ENCODE assay signal across 19 cellular contexts in genomic region chr10:125514206-125515162, GRCh38.
DNase-seq lines count a peak whose midpoint lies in the region; ATAC-seq and TF ChIP-seq lines count a peak whose summit lies in the region.
"Had no signal": no experiment of that assay in that cellular context is flagged by ENCODE, and none has a peak within 500 bp of the region (broad histone marks: within the 10 kb centered on the region; RNA-seq: fewer than 3 reads in every experiment).

No MANE protein-coding gene starts in this region.

- no peak overlapping the region for H3K27ac Mint-ChIP-seq in stimulated activated naive B cell treated with anti-CD40 and anti-IgM and Interleukin-4, amounts not matched to agents 10 μg/mL and 1 μg/mL and 100 μg/mL, for 72 hours
- no peak overlapping the region for H3K27ac Mint-ChIP-seq in activated T-helper 2 cell treated with anti-CD3 and anti-CD28 coated beads, Interferon-gamma antibody, Interleukin-2, Interleukin-4, amounts not matched to agents 10 μg/mL and 5 μg/mL and 100 μg/mL, durations not matched to agents 14 hours and 24 hours and 36 hours
- H3K27ac Mint-ChIP-seq: activated CD4-positive, alpha-beta T cell treated with anti-CD3 and anti-CD28 coated beads, Interleukin-2, amount 10 ng/mL, durations not matched to agents 7 days and 5 days; activated naive CD8-positive, alpha-beta T cell treated with anti-CD3 and anti-CD28 coated beads, Interleukin-2, amount 10 ng/mL, durations not matched to agents 7 days and 5 days had no signal

- peak; percentile 58 to 72 for ATAC-seq in stimulated activated naive B cell treated with anti-CD40 and anti-IgM and Interleukin-4, amounts not matched to agents 10 μg/mL and 1 μg/mL and 100 μg/mL, for 72 hours (replicated peaks)
- ATAC-seq: activated T-cell treated with anti-CD3 and anti-CD28 coated beads, Interleukin-2, amount 50 U/mL, for 4 hours; GM12878; upper lobe of right lung had no signal

- peak; percentile 27 for DNase-seq in activated CD4-positive, alpha-beta T cell treated with anti-CD3 and anti-CD28 coated beads, Interleukin-2, amount 50 U/mL, for 1 hour
- DNase-seq in activated CD4-positive, alpha-beta T cell treated with anti-CD3 and anti-CD28 coated beads, Interleukin-2, amount 50 U/mL, for 48 hours: no peak
- DNase-seq in LoVo (ENCODE audit: low spot score): peak; percentile 3
- DNase-seq in foreskin fibroblast: peak; percentile 31 to 84
- DNase-seq in stimulated activated naive B cell treated with anti-CD40 and anti-IgM and Interleukin-4, amounts not matched to agents 10 μg/mL and 1 μg/mL and 100 μg/mL, for 72 hours: no peak
- no peak for DNase-seq in DMS 273 treated with DMSO at 0.1 percent for 48 hours (lab: John Stamatoyannopoulos, UW)
- no peak for DNase-seq in activated T-helper 2 cell treated with anti-CD3 and anti-CD28 coated beads, Interferon-gamma antibody, Interleukin-2, Interleukin-4, amounts not matched to agents 10 μg/mL and 5 μg/mL and 100 μg/mL, durations not matched to agents 14 hours and 24 hours and 36 hours (ENCODE audit: low spot score)
- no peak for DNase-seq in posterior vena cava (ENCODE audit: low spot score)
- DNase-seq: activated CD4-positive, alpha-beta T cell treated with anti-CD3 and anti-CD28 coated beads, Interleukin-2, amount 10 ng/mL, durations not matched to agents 7 days and 5 days; activated naive CD8-positive, alpha-beta T cell treated with anti-CD3 and anti-CD28 coated beads, Interleukin-2, amount 10 ng/mL, durations not matched to agents 7 days and 5 days; activated T-cell treated with anti-CD3 and anti-CD28 coated beads, Interleukin-2, amount 50 U/mL, for 4 hours; MG63; NCI-H1694 treated with DMSO at 0.1 percent for 48 hours; NCI-H524; ovary; upper lobe of right lung had no signal

- TF ChIP-seq CTCF in foreskin fibroblast (IDR thresholded peaks at IDR 0.05; ENCODE audit: low read depth, low read length): no peak

- peaks cover 10 to 12% of the 10 kb centered on the region in 2 donors for H3K27me3 Mint-ChIP-seq in stimulated activated naive B cell treated with anti-CD40 and anti-IgM and Interleukin-4, amounts not matched to agents 10 μg/mL and 1 μg/mL and 100 μg/mL, for 72 hours
- H3K27me3 Mint-ChIP-seq in activated T-helper 2 cell treated with anti-CD3 and anti-CD28 coated beads, Interferon-gamma antibody, Interleukin-2, Interleukin-4, amounts not matched to agents 10 μg/mL and 5 μg/mL and 100 μg/mL, durations not matched to agents 14 hours and 24 hours and 36 hours (ENCODE audit: low read depth): no peaks in the 10 kb centered on the region
- H3K27me3 Mint-ChIP-seq: activated CD4-positive, alpha-beta T cell treated with anti-CD3 and anti-CD28 coated beads, Interleukin-2, amount 10 ng/mL, durations not matched to agents 7 days and 5 days had no signal

- intact Hi-C loops in activated T-helper 2 cell treated with anti-CD3 and anti-CD28 coated beads, Interferon-gamma antibody, Interleukin-2, Interleukin-4, amounts not matched to agents 10 μg/mL and 5 μg/mL and 100 μg/mL, durations not matched to agents 14 hours and 24 hours and 36 hours (cut with micrococcal nuclease): no loop called here
- intact Hi-C loops in posterior vena cava (cut with DNase I): no loop called here

- H3K9me3 Mint-ChIP-seq in stimulated activated naive B cell treated with anti-CD40 and anti-IgM and Interleukin-4, amounts not matched to agents 10 μg/mL and 1 μg/mL and 100 μg/mL, for 72 hours: peaks cover 0 to 4% of the 10 kb centered on the region in 2 donors
- H3K9me3 Mint-ChIP-seq in activated T-helper 2 cell treated with anti-CD3 and anti-CD28 coated beads, Interferon-gamma antibody, Interleukin-2, Interleukin-4, amounts not matched to agents 10 μg/mL and 5 μg/mL and 100 μg/mL, durations not matched to agents 14 hours and 24 hours and 36 hours: no peaks in the 10 kb centered on the region
- H3K9me3 Mint-ChIP-seq: activated CD4-positive, alpha-beta T cell treated with anti-CD3 and anti-CD28 coated beads, Interleukin-2, amount 10 ng/mL, durations not matched to agents 7 days and 5 days; activated naive CD8-positive, alpha-beta T cell treated with anti-CD3 and anti-CD28 coated beads, Interleukin-2, amount 10 ng/mL, durations not matched to agents 7 days and 5 days; activated T-cell treated with anti-CD3 and anti-CD28 coated beads, Interleukin-2, amount 50 U/mL, for 4 hours had no signal

- no peak overlapping the region for H3K4me3 ChIP-seq in foreskin fibroblast (ENCODE audit: low read depth in 1 of 2, low read length in 2 of 2)
- H3K4me3 ChIP-seq: cardiac muscle cell, GM12878, MG63, ovary, SJSA1, upper lobe of right lung had no signal

- H3K36me3 Mint-ChIP-seq in stimulated activated naive B cell treated with anti-CD40 and anti-IgM and Interleukin-4, amounts not matched to agents 10 μg/mL and 1 μg/mL and 100 μg/mL, for 72 hours: no peaks in the 10 kb centered on the region
- no peaks in the 10 kb centered on the region for H3K36me3 Mint-ChIP-seq in activated T-helper 2 cell treated with anti-CD3 and anti-CD28 coated beads, Interferon-gamma antibody, Interleukin-2, Interleukin-4, amounts not matched to agents 10 μg/mL and 5 μg/mL and 100 μg/mL, durations not matched to agents 14 hours and 24 hours and 36 hours (ENCODE audit: low read depth)
- H3K36me3 Mint-ChIP-seq: activated naive CD8-positive, alpha-beta T cell treated with anti-CD3 and anti-CD28 coated beads, Interleukin-2, amount 10 ng/mL, durations not matched to agents 7 days and 5 days had no signal

- peaks cover 4 to 6% of the 10 kb centered on the region in 2 donors for H3K4me1 Mint-ChIP-seq in stimulated activated naive B cell treated with anti-CD40 and anti-IgM and Interleukin-4, amounts not matched to agents 10 μg/mL and 1 μg/mL and 100 μg/mL, for 72 hours
- no peaks in the 10 kb centered on the region for H3K4me1 Mint-ChIP-seq in activated T-helper 2 cell treated with anti-CD3 and anti-CD28 coated beads, Interferon-gamma antibody, Interleukin-2, Interleukin-4, amounts not matched to agents 10 μg/mL and 5 μg/mL and 100 μg/mL, durations not matched to agents 14 hours and 24 hours and 36 hours (ENCODE audit: low read depth)
- H3K4me1 Mint-ChIP-seq: activated CD4-positive, alpha-beta T cell treated with anti-CD3 and anti-CD28 coated beads, Interleukin-2, amount 10 ng/mL, durations not matched to agents 7 days and 5 days; activated naive CD8-positive, alpha-beta T cell treated with anti-CD3 and anti-CD28 coated beads, Interleukin-2, amount 10 ng/mL, durations not matched to agents 7 days and 5 days had no signal

- H3K4me3 Mint-ChIP-seq in stimulated activated naive B cell treated with anti-CD40 and anti-IgM and Interleukin-4, amounts not matched to agents 10 μg/mL and 1 μg/mL and 100 μg/mL, for 72 hours: no peak overlapping the region
- no peak overlapping the region for H3K4me3 Mint-ChIP-seq in activated T-helper 2 cell treated with anti-CD3 and anti-CD28 coated beads, Interferon-gamma antibody, Interleukin-2, Interleukin-4, amounts not matched to agents 10 μg/mL and 5 μg/mL and 100 μg/mL, durations not matched to agents 14 hours and 24 hours and 36 hours (ENCODE audit: low read depth)
- H3K4me3 Mint-ChIP-seq: activated CD4-positive, alpha-beta T cell treated with anti-CD3 and anti-CD28 coated beads, Interleukin-2, amount 10 ng/mL, durations not matched to agents 7 days and 5 days; activated naive CD8-positive, alpha-beta T cell treated with anti-CD3 and anti-CD28 coated beads, Interleukin-2, amount 10 ng/mL, durations not matched to agents 7 days and 5 days; activated T-cell treated with anti-CD3 and anti-CD28 coated beads, Interleukin-2, amount 50 U/mL, for 4 hours had no signal

Comparison
In these comparisons a context has a peak if more than half of its experiments do, and no peak if none do; other contexts are left out.
1. DNase-seq: peak in activated CD4-positive, alpha-beta T cell treated with anti-CD3 and anti-CD28 coated beads, Interleukin-2, amount 50 U/mL, for 1 hour (single experiment), LoVo (single experiment) and foreskin fibroblast (2 of 2); none in activated CD4-positive, alpha-beta T cell treated with anti-CD3 and anti-CD28 coated beads, Interleukin-2, amount 50 U/mL, for 48 hours (0 of 2), stimulated activated naive B cell treated with anti-CD40 and anti-IgM and Interleukin-4, amounts not matched to agents 10 μg/mL and 1 μg/mL and 100 μg/mL, for 72 hours (single experiment), DMS 273 treated with DMSO at 0.1 percent for 48 hours (single experiment), activated T-helper 2 cell treated with anti-CD3 and anti-CD28 coated beads, Interferon-gamma antibody, Interleukin-2, Interleukin-4, amounts not matched to agents 10 μg/mL and 5 μg/mL and 100 μg/mL, durations not matched to agents 14 hours and 24 hours and 36 hours (single experiment) and posterior vena cava (single experiment).